In the genomic region with DNA sequence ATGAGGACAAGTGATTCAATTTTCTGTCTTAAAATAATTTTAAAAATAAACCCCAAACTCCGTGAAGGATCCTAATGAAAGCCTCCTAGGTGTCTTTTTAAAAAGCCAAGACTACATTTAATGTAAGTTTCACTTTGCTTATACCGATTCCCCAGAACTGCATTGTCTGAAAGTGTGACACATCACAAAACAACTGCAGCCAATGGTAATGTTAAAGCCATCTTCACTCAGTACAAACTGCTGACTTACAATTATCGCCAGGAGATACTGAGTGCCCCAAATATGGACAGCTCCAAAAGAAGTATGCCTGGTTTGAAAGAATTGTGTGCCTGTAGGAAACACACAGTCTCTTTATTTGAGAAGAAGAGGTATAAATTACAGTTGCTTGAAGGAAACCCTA, we compare ENCODE assay signal across 28 cellular contexts.
"Had no signal": no experiment of that assay in that cellular context is flagged by ENCODE, and none has a peak within 500 bp of the region (broad histone marks: within the 10 kb centered on the region; RNA-seq: fewer than 3 reads in every experiment).

No MANE protein-coding gene starts in this region.

- H3K4me3 ChIP-seq: colonic mucosa, coronary artery, dorsolateral prefrontal cortex, esophagus muscularis mucosa, esophagus squamous epithelium, gastrocnemius medialis, gastroesophageal sphincter, heart left ventricle, heart right ventricle, hepatocyte had no signal

- FAIRE-seq: endometrium, endothelial cell of umbilical vein, frontal cortex had no signal

- H3K27ac ChIP-seq: colonic mucosa, coronary artery, dorsolateral prefrontal cortex, epithelial cell of prostate, esophagus muscularis mucosa, esophagus squamous epithelium, foreskin keratinocyte, gastrocnemius medialis, gastroesophageal sphincter, heart left ventricle, heart right ventricle, hepatocyte had no signal

- H3K4me2 ChIP-seq: hepatocyte had no signal

- H3K4me1 ChIP-seq: colonic mucosa, esophagus muscularis mucosa, esophagus squamous epithelium, foreskin keratinocyte, gastrocnemius medialis, gastroesophageal sphincter, heart left ventricle, heart right ventricle had no signal

- H3K27me3 ChIP-seq: colonic mucosa, esophagus muscularis mucosa, esophagus squamous epithelium, foreskin keratinocyte, gastrocnemius medialis, gastroesophageal sphincter, heart left ventricle, heart right ventricle, hepatocyte had no signal

- H3K36me3 ChIP-seq: colonic mucosa, esophagus muscularis mucosa, esophagus squamous epithelium, gastrocnemius medialis, gastroesophageal sphincter, heart left ventricle, heart right ventricle had no signal

- ATAC-seq: effector memory CD8-positive, alpha-beta T cell; esophagus mucosa; foreskin keratinocyte; gastrocnemius medialis; gastroesophageal sphincter; heart left ventricle; heart right ventricle had no signal

- DNase-seq: colonic mucosa; cortex of kidney; dermis blood vessel endothelial cell; dorsolateral prefrontal cortex; effector CD4-positive, alpha-beta T cell; effector CD8-positive, alpha-beta T cell; effector memory CD4-positive, alpha-beta T cell; effector memory CD8-positive, alpha-beta T cell; endodermal cell; erythroblast; esophagus squamous epithelium; foreskin fibroblast; foreskin keratinocyte; foreskin melanocyte; gastrocnemius medialis; glutamatergic neuron; head of caudate nucleus; heart left ventricle; heart right ventricle had no signal

- H2AFZ ChIP-seq: hepatocyte had no signal

- H3K79me2 ChIP-seq: hepatocyte had no signal

- H3K9me3 ChIP-seq: colonic mucosa, esophagus muscularis mucosa, esophagus squamous epithelium, gastrocnemius medialis, gastroesophageal sphincter, heart left ventricle, heart right ventricle had no signal
